In the genomic region with DNA sequence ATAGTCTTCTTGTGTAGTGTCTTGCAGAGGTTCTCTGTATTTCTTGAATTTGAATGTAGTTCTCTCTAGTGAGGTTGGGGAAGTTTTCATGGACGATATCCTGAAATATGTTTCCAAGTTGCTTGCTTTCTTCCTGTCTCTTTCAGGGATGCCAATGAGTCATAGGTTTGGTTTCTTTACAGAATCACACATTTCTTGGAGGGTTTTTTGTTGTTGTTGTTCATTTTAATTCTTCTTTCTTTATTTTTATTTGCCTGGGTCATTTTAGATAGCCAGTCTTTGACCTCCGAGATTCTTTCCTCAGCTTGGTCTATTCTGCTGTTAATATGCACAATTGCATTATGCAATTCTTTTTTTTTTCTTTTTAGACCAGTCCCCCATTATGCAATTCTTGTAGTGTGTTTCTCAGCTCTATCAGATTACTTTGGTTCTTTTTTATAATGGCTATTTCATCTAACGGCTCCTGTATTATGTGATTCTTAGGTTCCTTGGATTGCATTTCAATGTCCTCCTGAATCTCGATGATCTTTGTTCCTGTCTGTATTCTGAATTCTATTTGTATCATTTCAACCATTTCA, we compare ENCODE assay signal across 16 cellular contexts.
DNase-seq lines count a peak whose midpoint lies in the region; ATAC-seq and TF ChIP-seq lines count a peak whose summit lies in the region.
"Had no signal": no experiment of that assay in that cellular context is flagged by ENCODE, and none has a peak within 500 bp of the region (broad histone marks: within the 10 kb centered on the region; RNA-seq: fewer than 3 reads in every experiment).

No MANE protein-coding gene starts in this region.

- H3K4me3 ChIP-seq in AG10803 (ENCODE audit: low read length), result no peak overlapping the region
- no peak overlapping the region for H3K4me3 ChIP-seq in choroid plexus epithelial cell (ENCODE audit: low read depth, low read length)
- H3K4me3 ChIP-seq: colonic mucosa had no signal

- TF ChIP-seq CTCF in AG10803 (conservative IDR thresholded peaks at IDR 0.05; ENCODE audit: low read length) (no peak), choroid plexus epithelial cell (conservative IDR thresholded peaks at IDR 0.05; ENCODE audit: low read depth, low read length) (no peak)

- H3K27me3 Mint-ChIP-seq in activated naive CD4-positive, alpha-beta T cell treated with anti-CD3 and anti-CD28 coated beads, Interleukin-2, amount 10 ng/mL, durations not matched to agents 7 days and 5 days, result no peaks in the 10 kb centered on the region
- H3K27me3 Mint-ChIP-seq: activated naive CD8-positive, alpha-beta T cell treated with anti-CD3 and anti-CD28 coated beads for 36 hours; naive B cell; progenitor cell of endocrine pancreas had no signal

- DNase-seq in AG10803 (ENCODE audit: low read depth) (peak; percentile 39), LHCN-M2 (ENCODE audit: low read depth) (peak; percentile 44), choroid plexus epithelial cell (ENCODE audit: low read depth) (peak; percentile 53), left lobe of liver (ENCODE audit: low spot score) (no peak)
- DNase-seq in activated naive CD4-positive, alpha-beta T cell treated with anti-CD3 and anti-CD28 coated beads, Interleukin-2, amount 10 ng/mL, durations not matched to agents 7 days and 5 days, result no peak
- DNase-seq: activated naive CD8-positive, alpha-beta T cell treated with anti-CD3 and anti-CD28 coated beads for 36 hours; Caco-2; colonic mucosa; naive B cell; NCI-H1417 treated with DMSO at 0.1 percent for 48 hours; NCI-H2227 treated with DMSO at 0.1 percent for 48 hours had no signal

- no peaks in the 10 kb centered on the region for H3K36me3 Mint-ChIP-seq in activated naive CD4-positive, alpha-beta T cell treated with anti-CD3 and anti-CD28 coated beads, Interleukin-2, amount 10 ng/mL, durations not matched to agents 7 days and 5 days
- H3K36me3 Mint-ChIP-seq: activated naive CD8-positive, alpha-beta T cell treated with anti-CD3 and anti-CD28 coated beads for 36 hours; naive B cell had no signal

- ATAC-seq in left lobe of liver, result peak; percentile 27
- ATAC-seq in GM18870 (IDR thresholded peaks at IDR 0.05; ENCODE audit: unreplicated experiment), result no peak
- no peak for ATAC-seq in GM19463 (IDR thresholded peaks at IDR 0.05; ENCODE audit: unreplicated experiment)
- ATAC-seq in HG02840 (IDR thresholded peaks at IDR 0.05; ENCODE audit: low FRiP score, unreplicated experiment), result no peak
- ATAC-seq: esophagus mucosa had no signal

- peaks cover 6% of the 10 kb centered on the region for H3K9me3 Mint-ChIP-seq in activated naive CD4-positive, alpha-beta T cell treated with anti-CD3 and anti-CD28 coated beads, Interleukin-2, amount 10 ng/mL, durations not matched to agents 7 days and 5 days

- no peak overlapping the region for H3K27ac Mint-ChIP-seq in activated naive CD4-positive, alpha-beta T cell treated with anti-CD3 and anti-CD28 coated beads, Interleukin-2, amount 10 ng/mL, durations not matched to agents 7 days and 5 days
- H3K27ac Mint-ChIP-seq: activated naive CD8-positive, alpha-beta T cell treated with anti-CD3 and anti-CD28 coated beads for 36 hours; naive B cell had no signal

- CTCF ChIA-PET in activated naive CD4-positive, alpha-beta T cell treated with anti-CD3 and anti-CD28 coated beads, Interleukin-2, amount 10 ng/mL, durations not matched to agents 7 days and 5 days (lab: Charles Lee), result interaction anchor here (0.6 kb wide), 2 partner anchors 355 to 1967 kb away, joined by 3 read pairs; no protein-coding TSS in a partner anchor

- no peaks in the 10 kb centered on the region for H3K4me1 Mint-ChIP-seq in activated naive CD4-positive, alpha-beta T cell treated with anti-CD3 and anti-CD28 coated beads, Interleukin-2, amount 10 ng/mL, durations not matched to agents 7 days and 5 days
- H3K4me1 Mint-ChIP-seq: activated naive CD8-positive, alpha-beta T cell treated with anti-CD3 and anti-CD28 coated beads for 36 hours; naive B cell had no signal

- H3K4me3 Mint-ChIP-seq in activated naive CD4-positive, alpha-beta T cell treated with anti-CD3 and anti-CD28 coated beads, Interleukin-2, amount 10 ng/mL, durations not matched to agents 7 days and 5 days, result no peak overlapping the region
- H3K4me3 Mint-ChIP-seq: activated naive CD8-positive, alpha-beta T cell treated with anti-CD3 and anti-CD28 coated beads for 36 hours; naive B cell had no signal

Comparison
In these comparisons a context has a peak if more than half of its experiments do, and no peak if none do; other contexts are left out.
1. DNase-seq: peak in AG10803 (single experiment), LHCN-M2 (single experiment) and choroid plexus epithelial cell (single experiment); none in left lobe of liver (single experiment) and activated naive CD4-positive, alpha-beta T cell treated with anti-CD3 and anti-CD28 coated beads, Interleukin-2, amount 10 ng/mL, durations not matched to agents 7 days and 5 days (single experiment).